ENCODE assay signal across 14 cellular contexts in the genomic region with DNA sequence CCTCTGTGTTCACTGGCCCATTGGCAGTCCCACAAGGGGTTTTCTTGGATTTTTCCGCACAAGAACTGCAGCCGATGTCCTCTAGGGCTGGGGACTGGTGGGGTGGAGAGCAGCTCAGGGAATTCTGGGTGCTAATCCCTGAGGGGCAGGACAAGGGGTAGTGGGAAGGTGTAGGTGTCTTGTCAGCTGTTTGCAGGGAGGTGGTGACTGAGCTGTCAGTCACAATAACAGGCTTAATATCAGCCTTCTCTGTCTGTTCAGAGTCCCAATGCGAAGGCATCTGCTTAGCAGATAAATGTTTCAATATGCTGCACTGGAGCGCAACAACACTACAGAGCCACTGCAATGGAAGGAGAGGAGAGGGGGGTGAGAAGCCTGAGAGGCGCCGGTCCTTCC.
"Had no signal": no experiment of that assay in that cellular context is flagged by ENCODE, and none has a peak within 500 bp of the region (broad histone marks: within the 10 kb centered on the region; RNA-seq: fewer than 3 reads in every experiment).

No MANE protein-coding gene starts in this region.

- H3K27me3 Mint-ChIP-seq: naive B cell had no signal

- H3K27me3 ChIP-seq: ascending aorta, dorsolateral prefrontal cortex, heart right ventricle, right lobe of liver, SJSA1 had no signal

- DNase-seq: activated CD4-positive, alpha-beta T cell treated with anti-CD3 and anti-CD28 coated beads for 4 hours; activated gamma-delta T cell; activated T-cell treated with anti-CD3 and anti-CD28 coated beads for 4 hours; dorsolateral prefrontal cortex; foreskin melanocyte; heart right ventricle; kidney; naive B cell; psoas muscle; stimulated activated naive CD4-positive, alpha-beta T cell treated with Interleukin-2 at 50 U/mL for 16 hours; SW 1271 had no signal

- H3K4me3 ChIP-seq: ascending aorta, dorsolateral prefrontal cortex, heart right ventricle, psoas muscle, right lobe of liver, SJSA1 had no signal

- H3K27ac ChIP-seq: ascending aorta, heart right ventricle, psoas muscle, SJSA1 had no signal

- H3K9me3 Mint-ChIP-seq: naive B cell had no signal

- H3K9me3 ChIP-seq: ascending aorta, heart right ventricle, psoas muscle, right lobe of liver had no signal

- H3K4me1 Mint-ChIP-seq: naive B cell had no signal

- ATAC-seq: psoas muscle had no signal

- H3K4me3 Mint-ChIP-seq: naive B cell had no signal
